ENCODE assay signal across 1 cellular context in genomic region chr1:28087614-28088167, GRCh38.
TF ChIP-seq lines count a peak whose summit lies in the region.

No MANE protein-coding gene starts in this region.

TF ChIP-seq in liver, 16 proteins besides CTCF, POLR2A, EP300 and RAD21 (continued from another document):
- TF ChIP-seq REST (IDR thresholded peaks at IDR 0.05) (no peak), SP1 (IDR thresholded peaks at IDR 0.05) (no peak), TAF1 (conservative IDR thresholded peaks at IDR 0.05) (no peak), NR2F2 (IDR thresholded peaks at IDR 0.05) (no peak), FOXA2 (IDR thresholded peaks at IDR 0.05) (no peak), HNF4G (IDR thresholded peaks at IDR 0.05) (no peak), JUND (IDR thresholded peaks at IDR 0.05) (no peak), ATF3 (IDR thresholded peaks at IDR 0.05) (no peak), GABPA (IDR thresholded peaks at IDR 0.05 in 1 of 2, conservative IDR thresholded peaks at IDR 0.05 in 1 of 2) (no peak), MAX (IDR thresholded peaks at IDR 0.05) (no peak), HNF4A (conservative IDR thresholded peaks at IDR 0.05) (no peak)
